Comparison of ENCODE assay signal across 29 cellular contexts in genomic region chr7:138434458-138435093, GRCh38.
"Had no signal": no experiment of that assay in that cellular context is flagged by ENCODE, and none has a peak within 500 bp of the region (broad histone marks: within the 10 kb centered on the region; RNA-seq: fewer than 3 reads in every experiment).

No MANE protein-coding gene starts in this region.

- H3K36me3 ChIP-seq: heart left ventricle, pancreas, prostate gland, sigmoid colon, stomach, thyroid gland, upper lobe of left lung, vagina had no signal

- H3K9me3 ChIP-seq: pancreas, prostate gland, thyroid gland had no signal

- H3K27me3 ChIP-seq: heart left ventricle, pancreas, sigmoid colon, stomach, thyroid gland, upper lobe of left lung, vagina had no signal

- H3K4me3 ChIP-seq: heart left ventricle, pancreas, prostate gland, sigmoid colon, stomach, thyroid gland, upper lobe of left lung, vagina had no signal

- H3K27ac Mint-ChIP-seq: activated naive CD8-positive, alpha-beta T cell; activated T-cell treated with anti-CD3 and anti-CD28 coated beads, Interleukin-2, amount 50 U/mL, for 72 hours; dendritic cell treated with granulocyte-macrophage colony-stimulating factor and Interleukin-4, amounts not matched to agents 40 ng/mL and 50 ng/mL, for 4 days; endodermal cell; stimulated activated naive B cell treated with anti-CD40 and anti-IgM and Interleukin-4, amounts not matched to agents 10 μg/mL and 1 μg/mL and 100 μg/mL, for 72 hours had no signal

- H3K27me3 Mint-ChIP-seq: activated naive CD8-positive, alpha-beta T cell; dendritic cell treated with granulocyte-macrophage colony-stimulating factor and Interleukin-4, amounts not matched to agents 40 ng/mL and 50 ng/mL, for 4 days had no signal

- H3K4me3 Mint-ChIP-seq: activated naive CD8-positive, alpha-beta T cell; activated T-cell treated with anti-CD3 and anti-CD28 coated beads, Interleukin-2, amount 50 U/mL, for 72 hours; central memory CD8-positive, alpha-beta T cell; dendritic cell treated with granulocyte-macrophage colony-stimulating factor and Interleukin-4, amounts not matched to agents 40 ng/mL and 50 ng/mL, for 4 days; endodermal cell; stimulated activated naive B cell treated with anti-CD40 and anti-IgM and Interleukin-4, amounts not matched to agents 10 μg/mL and 1 μg/mL and 100 μg/mL, for 72 hours had no signal

- H3K4me1 ChIP-seq: heart left ventricle, pancreas, prostate gland, sigmoid colon, stomach, thyroid gland, upper lobe of left lung, vagina had no signal

- H3K4me1 Mint-ChIP-seq: central memory CD8-positive, alpha-beta T cell; endodermal cell; naive B cell; stimulated activated naive B cell treated with anti-CD40 and anti-IgM and Interleukin-4, amounts not matched to agents 10 μg/mL and 1 μg/mL and 100 μg/mL, for 72 hours had no signal

- DNase-seq: activated CD4-positive, alpha-beta T cell treated with anti-CD3 and anti-CD28 coated beads for 4 hours; activated CD4-positive, alpha-beta T cell treated with anti-CD3 and anti-CD28 coated beads, Interleukin-2, amount 50 U/mL, for 4 hours; activated effector memory CD4-positive, alpha-beta T cell treated with Interleukin-2 at 50 U/mL for 16 hours; activated naive CD4-positive, alpha-beta T cell treated with Interleukin-2 at 50 U/mL for 16 hours; activated T-cell treated with anti-CD3 and anti-CD28 coated beads for 4 hours; activated T-cell treated with anti-CD3 and anti-CD28 coated beads, Interleukin-2, amount 50 U/mL, for 72 hours; anterior cingulate cortex; endodermal cell; foreskin fibroblast; heart left ventricle; hypothalamus; islet precursor cell; left ventricle myocardium superior; naive B cell; pancreas; retina; sigmoid colon; small intestine; stimulated activated CD4-positive, alpha-beta T cell treated with anti-CD3 and anti-CD28 coated beads, Interleukin-1b, Interleukin-23, amount 100 ng/mL, for 48 hours; stimulated activated naive B cell treated with anti-CD40 and anti-IgM and Interleukin-4, amounts not matched to agents 10 μg/mL and 1 μg/mL and 100 μg/mL, for 72 hours; stomach; thyroid gland; upper lobe of left lung had no signal

- ATAC-seq: activated T-cell treated with anti-CD3 and anti-CD28 coated beads, Interleukin-2, amount 50 U/mL, for 72 hours; esophagus mucosa; heart left ventricle; left ventricle myocardium superior; pancreas; stimulated activated naive B cell treated with anti-CD40 and anti-IgM and Interleukin-4, amounts not matched to agents 10 μg/mL and 1 μg/mL and 100 μg/mL, for 72 hours had no signal
